Comparison of ENCODE assay signal across 5 cellular contexts in genomic region chr1:231212301-231212700, GRCh38. TPM values are rescaled to one million over a fixed set of nuclear protein-coding genes. Genes with fewer than 3 reads are reported as not detected.
"Had no signal": no experiment of that assay in that cellular context is flagged by ENCODE, and none has a peak within 500 bp of the region (broad histone marks: within the 10 kb centered on the region; RNA-seq: fewer than 3 reads in every experiment).

No MANE protein-coding gene starts in this region.

RNA-seq across cellular contexts. Expression of gene TRIM67, which starts 50.4 kb away (rescaled TPM):
- total RNA-seq: activated CD4-positive, alpha-beta memory T cell treated with anti-CD3 and anti-CD28 coated beads, Interleukin-2, amount 10 ng/mL, durations not matched to agents 7 days and 5 days; activated CD4-positive, alpha-beta T cell treated with anti-CD3 and anti-CD28 coated beads for 36 hours; activated CD8-positive, alpha-beta memory T cell treated with anti-CD3 and anti-CD28 coated beads for 36 hours; activated naive CD8-positive, alpha-beta T cell treated with anti-CD3 and anti-CD28 coated beads, Interleukin-2, amount 10 ng/mL, durations not matched to agents 7 days and 5 days; PC-3 had no signal
